ENCODE assay signal across 1 cellular context in the genomic region with DNA sequence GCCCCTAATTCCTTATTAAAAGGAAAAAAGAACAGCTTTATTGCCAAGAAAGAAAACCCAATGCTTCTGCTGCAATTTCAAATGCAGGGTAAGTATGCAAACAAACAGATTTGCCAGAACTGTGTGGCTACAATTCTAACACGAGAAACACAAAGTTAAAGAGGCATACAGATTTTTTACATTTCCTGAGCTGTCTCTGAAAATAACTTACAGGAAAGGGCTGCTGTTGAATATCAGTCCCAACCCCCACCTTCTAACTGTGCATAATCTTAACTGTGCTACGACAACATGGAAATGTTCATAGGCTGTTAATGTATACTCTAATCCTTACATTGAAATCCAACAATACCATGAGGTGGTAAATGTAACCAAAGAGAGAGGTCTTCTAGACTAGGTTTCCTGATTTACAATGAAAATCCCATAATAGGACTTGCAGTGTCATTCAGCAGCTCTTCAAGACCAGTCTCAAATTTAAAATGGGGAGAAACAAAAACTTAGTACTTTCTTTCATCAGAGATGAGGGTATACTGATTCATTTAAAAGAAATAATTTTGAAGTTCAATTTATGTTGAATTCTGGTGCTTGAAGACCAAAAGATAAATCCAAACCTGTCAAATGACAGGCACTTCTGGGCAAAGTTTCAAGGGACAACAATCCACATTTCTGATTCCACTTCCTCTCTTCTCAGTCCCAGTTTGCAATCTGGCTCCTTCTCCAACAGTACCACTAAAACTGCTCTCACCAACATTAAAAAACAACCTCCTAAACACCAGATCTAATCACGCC.
TF ChIP-seq lines count a peak whose summit lies in the region.

No MANE protein-coding gene starts in this region.

TF ChIP-seq in IMR-90, 13 proteins besides CTCF, POLR2A, EP300 and RAD21:
- TF ChIP-seq CEBPB (IDR thresholded peaks at IDR 0.05; ENCODE audit: low read depth, low read length) (no peak), NFE2L2 (IDR thresholded peaks at IDR 0.05; ENCODE audit: low read depth, low read length) (no peak), RCOR1 (IDR thresholded peaks at IDR 0.05; ENCODE audit: insufficient replicate concordance, low read length) (no peak), SMC3 (IDR thresholded peaks at IDR 0.05; ENCODE audit: low read depth, low read length) (no peak), CHD1 (IDR thresholded peaks at IDR 0.05; ENCODE audit: low read depth, low read length) (no peak), MXI1 (IDR thresholded peaks at IDR 0.05; ENCODE audit: borderline replicate concordance, low read depth, low read length) (no peak), RFX5 (IDR thresholded peaks at IDR 0.05; ENCODE audit: low read depth, low read length) (no peak), MAZ (IDR thresholded peaks at IDR 0.05; ENCODE audit: borderline replicate concordance, low read depth, low read length) (no peak), MAFK (IDR thresholded peaks at IDR 0.05; ENCODE audit: low read depth, low read length) (no peak), FOS (IDR thresholded peaks at IDR 0.05; ENCODE audit: low read depth, low read length) (no peak), BHLHE40 (IDR thresholded peaks at IDR 0.05; ENCODE audit: low read depth, low read length) (no peak)
- TF ChIP-seq, protein P1, sequence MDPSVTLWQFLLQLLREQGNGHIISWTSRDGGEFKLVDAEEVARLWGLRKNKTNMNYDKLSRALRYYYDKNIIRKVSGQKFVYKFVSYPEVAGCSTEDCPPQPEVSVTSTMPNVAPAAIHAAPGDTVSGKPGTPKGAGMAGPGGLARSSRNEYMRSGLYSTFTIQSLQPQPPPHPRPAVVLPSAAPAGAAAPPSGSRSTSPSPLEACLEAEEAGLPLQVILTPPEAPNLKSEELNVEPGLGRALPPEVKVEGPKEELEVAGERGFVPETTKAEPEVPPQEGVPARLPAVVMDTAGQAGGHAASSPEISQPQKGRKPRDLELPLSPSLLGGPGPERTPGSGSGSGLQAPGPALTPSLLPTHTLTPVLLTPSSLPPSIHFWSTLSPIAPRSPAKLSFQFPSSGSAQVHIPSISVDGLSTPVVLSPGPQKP (IDR thresholded peaks at IDR 0.05; ENCODE audit: borderline replicate concordance, low read depth, low read length), result no peak
- TF ChIP-seq, protein P2, sequence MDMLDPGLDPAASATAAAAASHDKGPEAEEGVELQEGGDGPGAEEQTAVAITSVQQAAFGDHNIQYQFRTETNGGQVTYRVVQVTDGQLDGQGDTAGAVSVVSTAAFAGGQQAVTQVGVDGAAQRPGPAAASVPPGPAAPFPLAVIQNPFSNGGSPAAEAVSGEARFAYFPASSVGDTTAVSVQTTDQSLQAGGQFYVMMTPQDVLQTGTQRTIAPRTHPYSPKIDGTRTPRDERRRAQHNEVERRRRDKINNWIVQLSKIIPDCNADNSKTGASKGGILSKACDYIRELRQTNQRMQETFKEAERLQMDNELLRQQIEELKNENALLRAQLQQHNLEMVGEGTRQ (IDR thresholded peaks at IDR 0.05; ENCODE audit: low read depth, low read length), result no peak
